ENCODE assay signal across 22 cellular contexts in the genomic region with DNA sequence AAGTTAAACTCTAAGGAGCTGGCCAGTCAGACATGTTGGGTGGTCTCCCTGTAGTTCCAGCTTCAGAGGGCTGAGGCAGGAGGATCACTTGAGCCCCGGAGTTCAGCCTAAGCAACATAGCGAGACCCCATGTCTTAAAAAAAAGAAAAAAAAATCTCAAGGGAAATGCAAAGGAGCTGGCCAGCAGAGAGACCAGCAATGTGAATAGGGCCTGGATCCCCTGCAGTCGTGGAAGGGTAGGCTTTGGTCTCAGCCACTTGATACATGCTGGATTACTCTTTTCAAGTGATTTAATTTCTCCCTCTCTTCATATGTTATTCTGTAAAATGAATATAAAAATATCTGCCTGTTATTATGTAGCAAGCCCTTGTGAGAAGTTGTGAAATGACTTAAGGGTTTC.
"Had no signal": no experiment of that assay in that cellular context is flagged by ENCODE, and none has a peak within 500 bp of the region (broad histone marks: within the 10 kb centered on the region; RNA-seq: fewer than 3 reads in every experiment).

No MANE protein-coding gene starts in this region.

- H3K9me3 Mint-ChIP-seq: dendritic cell treated with granulocyte-macrophage colony-stimulating factor and Interleukin-4, amounts not matched to agents 40 ng/mL and 50 ng/mL, for 4 days; stimulated activated naive CD8-positive, alpha-beta T cell treated with anti-CD3 and anti-CD28 coated beads, Interleukin-15, Interleukin-2, amounts not matched to agents 100 ng/mL and 50 ng/mL, for 24 hours had no signal

- H3K79me2 ChIP-seq: parathyroid adenoma had no signal

- H3K27me3 Mint-ChIP-seq: dendritic cell treated with granulocyte-macrophage colony-stimulating factor and Interleukin-4, amounts not matched to agents 40 ng/mL and 50 ng/mL, for 4 days; memory B cell; naive B cell; stimulated activated memory B cell treated with anti-CD40 and anti-IgM and Interleukin-4, amounts not matched to agents 10 μg/mL and 1 μg/mL and 100 μg/mL, for 72 hours; stimulated activated naive CD8-positive, alpha-beta T cell treated with anti-CD3 and anti-CD28 coated beads, Interleukin-15, Interleukin-2, amounts not matched to agents 100 ng/mL and 50 ng/mL, for 24 hours had no signal

- H3K4me1 Mint-ChIP-seq: nephron had no signal

- FAIRE-seq: colon, endothelial cell of umbilical vein, kidney had no signal

- H3K9ac ChIP-seq: parathyroid adenoma had no signal

- H3K27me3 ChIP-seq: foreskin keratinocyte, right lobe of liver, testis, tibial nerve, upper lobe of right lung had no signal

- H3K4me1 ChIP-seq: foreskin keratinocyte, left ventricle myocardium inferior, lower lobe of right lung, parathyroid adenoma, prostate gland, right lobe of liver, tibial nerve, upper lobe of right lung had no signal

- DNase-seq: erythroblast; foreskin keratinocyte; kidney; left cardiac atrium; left ventricle myocardium inferior; lower lobe of right lung; naive B cell; right lobe of liver; stimulated activated CD4-positive, alpha-beta T cell treated with anti-CD3 and anti-CD28 coated beads, Interleukin-4, amount 100 ng/mL, for 1 hour; stimulated activated CD8-positive, alpha-beta memory T cell treated with anti-CD3 and anti-CD28 coated beads, Interleukin-4, amount 100 ng/mL, for 48 hours; testis; upper lobe of right lung had no signal

- H2AFZ ChIP-seq: parathyroid adenoma had no signal

- H3K4me3 ChIP-seq: left ventricle myocardium inferior, lower lobe of right lung, prostate gland, right lobe of liver, testis, tibial nerve, upper lobe of right lung had no signal

- H3K27ac Mint-ChIP-seq: dendritic cell treated with granulocyte-macrophage colony-stimulating factor and Interleukin-4, amounts not matched to agents 40 ng/mL and 50 ng/mL, for 4 days; memory B cell; nephron; stimulated activated memory B cell treated with anti-CD40 and anti-IgM and Interleukin-4, amounts not matched to agents 10 μg/mL and 1 μg/mL and 100 μg/mL, for 72 hours; stimulated activated naive CD8-positive, alpha-beta T cell treated with anti-CD3 and anti-CD28 coated beads, Interleukin-15, Interleukin-2, amounts not matched to agents 100 ng/mL and 50 ng/mL, for 24 hours had no signal

- H3K36me3 ChIP-seq: left ventricle myocardium inferior, lower lobe of right lung, prostate gland, right lobe of liver, upper lobe of right lung had no signal

- H3K4me3 Mint-ChIP-seq: dendritic cell treated with granulocyte-macrophage colony-stimulating factor and Interleukin-4, amounts not matched to agents 40 ng/mL and 50 ng/mL, for 4 days; memory B cell; naive B cell; nephron; stimulated activated memory B cell treated with anti-CD40 and anti-IgM and Interleukin-4, amounts not matched to agents 10 μg/mL and 1 μg/mL and 100 μg/mL, for 72 hours; stimulated activated naive CD8-positive, alpha-beta T cell treated with anti-CD3 and anti-CD28 coated beads, Interleukin-15, Interleukin-2, amounts not matched to agents 100 ng/mL and 50 ng/mL, for 24 hours had no signal

- ATAC-seq: foreskin keratinocyte; left cardiac atrium; lower lobe of right lung; right lobe of liver; stimulated activated memory B cell treated with anti-CD40 and anti-IgM and Interleukin-4, amounts not matched to agents 10 μg/mL and 1 μg/mL and 100 μg/mL, for 72 hours had no signal

- H3K9me3 ChIP-seq: lower lobe of right lung, prostate gland, right lobe of liver, testis, upper lobe of right lung had no signal

- H3K27ac ChIP-seq: foreskin keratinocyte, left ventricle myocardium inferior, lower lobe of right lung, parathyroid adenoma, prostate gland, right lobe of liver, testis, tibial nerve, upper lobe of right lung had no signal
